11 cellular contexts compared by ENCODE assay signal in the genomic region with DNA sequence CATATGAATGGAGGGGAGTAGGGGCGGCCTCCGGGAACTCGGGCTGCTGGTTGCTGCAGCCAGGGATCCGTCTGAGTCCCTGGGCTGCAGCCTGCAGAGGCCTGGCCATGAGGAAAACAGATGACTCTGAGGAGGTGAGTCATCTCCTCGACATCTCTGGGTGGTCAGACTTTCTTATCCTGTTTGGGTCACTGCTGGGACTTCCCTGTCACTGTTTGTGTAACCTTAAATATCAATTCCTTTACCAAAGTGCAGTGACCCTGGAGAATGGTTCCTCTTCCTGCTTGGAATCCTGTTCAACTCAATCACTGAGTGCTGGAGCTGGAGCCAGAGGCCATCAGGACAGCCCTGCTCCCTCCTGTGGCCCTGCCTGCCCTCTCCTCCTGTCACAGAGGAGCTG. TPM values are rescaled to one million over a fixed set of nuclear protein-coding genes. Genes with fewer than 3 reads are reported as not detected.
DNase-seq lines count a peak whose midpoint lies in the region; ATAC-seq and TF ChIP-seq lines count a peak whose summit lies in the region.
"Not testable (repeated sequence)": the region's sequence is repeated elsewhere in the genome, so short reads cannot be mapped to it uniquely, and the experiment has no call there.
"Had no signal": no experiment of that assay in that cellular context is flagged by ENCODE, and none has a peak within 500 bp of the region (broad histone marks: within the 10 kb centered on the region; RNA-seq: fewer than 3 reads in every experiment).

No MANE protein-coding gene starts in this region.

- H3K9ac ChIP-seq in adipocyte (ENCODE audit: low read length), result not testable (repeated sequence)

- TF ChIP-seq CTCF in endothelial cell (IDR thresholded peaks at IDR 0.05; ENCODE audit: unreplicated experiment); left lung (IDR thresholded peaks at IDR 0.05): not testable (repeated sequence)

- H3K36me3 Mint-ChIP-seq in endothelial cell (ENCODE audit: low read depth, unreplicated experiment), result not testable (repeated sequence)

- H3K4me3 ChIP-seq in adipocyte (ENCODE audit: low read length); left lung: not testable (repeated sequence)

- intact Hi-C loops in Right ventricle myocardium inferior (cut with DNase I); left lung (cut with DNase I): not testable (repeated sequence)

- H3K27me3 ChIP-seq in adipocyte (replicated peaks; ENCODE audit: control insufficient read depth, insufficient read depth, low read length); left lung: not testable (repeated sequence)

- H3K9me3 Mint-ChIP-seq in endothelial cell (ENCODE audit: unreplicated experiment), result not testable (repeated sequence)

- H3K36me3 ChIP-seq in adipocyte (ENCODE audit: control insufficient read depth, insufficient read depth, low read length, severe bottlenecking); left lung: not testable (repeated sequence)

- H3K27ac Mint-ChIP-seq in endothelial cell (ENCODE audit: unreplicated experiment), result peak overlapping the region; percentile 33

- peaks cover 38% of the 10 kb centered on the region for H3K4me1 Mint-ChIP-seq in endothelial cell (ENCODE audit: unreplicated experiment)

- peaks cover 22% of the 10 kb centered on the region for H3K4me1 ChIP-seq in adipocyte (ENCODE audit: control insufficient read depth, insufficient read depth, low read length)
- not testable (repeated sequence) for H3K4me1 ChIP-seq in left lung

- not testable (repeated sequence) for H3K4me3 Mint-ChIP-seq in endothelial cell (ENCODE audit: unreplicated experiment)

- not testable (repeated sequence) for H3K27ac ChIP-seq in left lung

- not testable (repeated sequence) for H3K9me3 ChIP-seq in adipocyte (ENCODE audit: control insufficient read depth, low read length); left lung

- DNase-seq in AG08395 (ENCODE audit: low spot score) (peak; percentile 71), HCEC 1CT (peak; percentile 47), OCI-M1 (lab: John Stamatoyannopoulos, UW) (peak; percentile 5), adipocyte (ENCODE audit: low read depth) (peak; percentile 63), renal cortical epithelial cell (ENCODE audit: low read depth) (peak; percentile 37)
- DNase-seq in endothelial cell (ENCODE audit: low spot score); Right ventricle myocardium inferior (ENCODE audit: missing footprints); left lung: not testable (repeated sequence)

- not testable (repeated sequence) for H3K27me3 Mint-ChIP-seq in endothelial cell (ENCODE audit: unreplicated experiment)

- ATAC-seq in Right ventricle myocardium inferior (peak; percentile 76), left lung (peak; percentile 47)

RNA-seq across cellular contexts. Expression of gene CST4, which starts 4.4 kb away (rescaled TPM):
- total RNA-seq in endothelial cell (ENCODE audit: unreplicated experiment), result not detected
- not detected for total RNA-seq in Right ventricle myocardium inferior
- not detected for total RNA-seq in left lung
- not detected in 2 replicates for total RNA-seq in renal cortical epithelial cell
- total RNA-seq: body of pancreas; CD8-positive, alpha-beta memory T cell; ureter had no signal

RNA-seq across cellular contexts. Expression of gene CST3, which starts 55.5 kb away (rescaled TPM):
- 40.6 TPM for total RNA-seq in endothelial cell (ENCODE audit: unreplicated experiment)
- 1,033 TPM for total RNA-seq in Right ventricle myocardium inferior
- total RNA-seq in left lung, result 100 to 1,000 TPM; 628 to 714 TPM
- 247 and 632 TPM in 2 replicates for total RNA-seq in renal cortical epithelial cell

RNA-seq across cellular contexts. Expression of gene CST1, which starts 57.5 kb away (rescaled TPM):
- total RNA-seq in endothelial cell (ENCODE audit: unreplicated experiment), result 130 TPM
- not detected for total RNA-seq in Right ventricle myocardium inferior
- not detected for total RNA-seq in left lung
- not detected in 2 replicates for total RNA-seq in renal cortical epithelial cell
- total RNA-seq: body of pancreas; CD8-positive, alpha-beta memory T cell; ureter had no signal

Comparison
In these comparisons a context has a peak if more than half of its experiments do, and no peak if none do; other contexts are left out.
1. RNA of gene CST1, which starts 57.5 kb away (total RNA-seq): 130 TPM in endothelial cell (single experiment); not detected in Right ventricle myocardium inferior (single experiment), not detected in left lung and not detected in renal cortical epithelial cell; every median in the first group is over 100 times any median in the second.